ENCODE assay signal across 1 cellular context in genomic region chr2:20137884-20138283, GRCh38.
TF ChIP-seq lines count a peak whose summit lies in the region.

No MANE protein-coding gene starts in this region.

TF ChIP-seq in K562, 482 proteins besides CTCF, POLR2A, EP300 and RAD21 (continued from another document):
- TF ChIP-seq NKRF (IDR thresholded peaks at IDR 0.05; ENCODE audit: borderline replicate concordance), result no peak
- no peak for TF ChIP-seq MTA2 (IDR thresholded peaks at IDR 0.05; ENCODE audit: low read depth)
